In genomic region chr2:240390091-240391073, GRCh38 we compare ENCODE assay signal across 1 cellular context.
TF ChIP-seq lines count a peak whose summit lies in the region.

No MANE protein-coding gene starts in this region.

TF ChIP-seq in IMR-90, 13 proteins besides CTCF, POLR2A, EP300 and RAD21:
- TF ChIP-seq SMC3 (IDR thresholded peaks at IDR 0.05; ENCODE audit: low read depth, low read length) (no peak), NFE2L2 (IDR thresholded peaks at IDR 0.05; ENCODE audit: low read depth, low read length) (no peak), MAZ (IDR thresholded peaks at IDR 0.05; ENCODE audit: borderline replicate concordance, low read depth, low read length) (no peak), FOS (IDR thresholded peaks at IDR 0.05; ENCODE audit: low read depth, low read length) (no peak)
TF ChIP-seq in IMR-90: peak in this region for 0.
